ENCODE assay signal across 1 cellular context in genomic region chr10:87652261-87652660, GRCh38.
TF ChIP-seq lines count a peak whose summit lies in the region.

No MANE protein-coding gene starts in this region.

TF ChIP-seq in H1, 55 proteins besides CTCF, POLR2A, EP300 and RAD21 (continued from another document):
- no peak for TF ChIP-seq CREB1 (IDR thresholded peaks at IDR 0.05)
